ENCODE assay signal across 9 cellular contexts in the genomic region with DNA sequence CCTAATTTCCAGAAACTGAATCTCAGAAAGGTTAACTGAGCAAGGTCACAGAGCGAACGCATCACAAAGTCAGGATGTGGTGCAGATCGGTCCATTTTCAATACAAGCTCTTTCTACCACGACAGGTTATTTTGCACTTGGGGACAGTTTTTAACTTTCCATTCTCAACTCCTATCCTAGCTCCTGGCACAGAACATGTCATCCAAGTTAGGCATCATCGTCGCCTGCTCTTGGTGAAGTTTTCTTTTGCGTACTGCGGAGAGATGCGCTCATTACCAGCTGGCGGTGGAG. TPM values are rescaled to one million over a fixed set of nuclear protein-coding genes. Genes with fewer than 3 reads are reported as not detected.
A peak's percentile ranks its signal among the peaks of the same experiment; 100 is the strongest.
DNase-seq lines count a peak whose midpoint lies in the region; ATAC-seq lines count a peak whose summit lies in the region.
"Had no signal": no experiment of that assay in that cellular context is flagged by ENCODE, and none has a peak within 500 bp of the region (broad histone marks: within the 10 kb centered on the region; RNA-seq: fewer than 3 reads in every experiment).

No MANE protein-coding gene starts in this region.

- peak overlapping the region; percentile 80 to 94 (median 86) for H3K4me2 ChIP-seq in BLaER1 treated with 17β-estradiol and CSF1 and Interleukin-3, amounts not matched to agents 10 nM and 100 nM

- CTCF ChIA-PET in naive thymus-derived CD4-positive, alpha-beta T cell (lab: Charles Lee) = interaction anchor here (0.6 to 2.9 kb wide), 11 partner anchors 12 to 243 kb away, joined by 3 to 18 read pairs (median 4); a partner anchor contains a TSS

- H3K4me3 Mint-ChIP-seq in naive thymus-derived CD4-positive, alpha-beta T cell = no peak overlapping the region
- H3K4me3 Mint-ChIP-seq in immature natural killer cell = no peak overlapping the region
- H3K4me3 Mint-ChIP-seq: nephron had no signal

- ATAC-seq in HG02884 (IDR thresholded peaks at IDR 0.05; ENCODE audit: unreplicated experiment) = peak; percentile 5
- ATAC-seq in naive thymus-derived CD4-positive, alpha-beta T cell = no peak
- no peak for ATAC-seq in stimulated activated naive CD8-positive, alpha-beta T cell treated with anti-CD3 and anti-CD28 coated beads, Interleukin-15, Interleukin-2, amounts not matched to agents 100 U/mL and 50 U/mL, for 24 hours

- POLR2A ChIA-PET in naive thymus-derived CD4-positive, alpha-beta T cell (lab: Charles Lee) = interaction anchor here (0.6 to 9.4 kb wide), 72 partner anchors 8 to 1814 kb away, joined by 3 to 173 read pairs (median 5); a partner anchor contains a TSS

- peaks cover 0 to 9% (median 0%) of the 10 kb centered on the region in 11 experiments; a peak in 3 of 22 replicates for H4K20me1 ChIP-seq in BLaER1 treated with 17β-estradiol and CSF1 and Interleukin-3, amounts not matched to agents 10 nM and 100 nM

- H3K4me3 ChIP-seq in BLaER1 treated with 17β-estradiol and CSF1 and Interleukin-3, amounts not matched to agents 10 nM and 100 nM = peak overlapping the region; percentile 70 to 97 (median 84)
- H3K4me3 ChIP-seq in naive thymus-derived CD4-positive, alpha-beta T cell (ENCODE audit: low read length) = peak overlapping the region; percentile 72

- in situ Hi-C loops in ACHN (cut with HindIII; ENCODE audit: low pct_ligation_motif_present, low pct_unique_long_range_greater_than_20kb, low sequenced_read_pairs) = no loop called here

- no peaks in the 10 kb centered on the region for H3K27me3 Mint-ChIP-seq in naive thymus-derived CD4-positive, alpha-beta T cell
- H3K27me3 Mint-ChIP-seq in immature natural killer cell (ENCODE audit: low read depth in 3 of 3) = peaks cover 1 to 4% (median 4%) of the 10 kb centered on the region in 3 donors

- H3K9me3 Mint-ChIP-seq in naive thymus-derived CD4-positive, alpha-beta T cell = peaks cover 0 to 5% (median 0%) of the 10 kb centered on the region in 11 donors
- no peaks in the 10 kb centered on the region for H3K9me3 Mint-ChIP-seq in immature natural killer cell
- H3K9me3 Mint-ChIP-seq: nephron had no signal

- peaks cover 9 to 43% (median 34%) of the 10 kb centered on the region in 11 experiments; a peak in 21 of 22 replicates for H3K36me3 ChIP-seq in BLaER1 treated with 17β-estradiol and CSF1 and Interleukin-3, amounts not matched to agents 10 nM and 100 nM
- H3K36me3 ChIP-seq in naive thymus-derived CD4-positive, alpha-beta T cell (ENCODE audit: control insufficient read depth in 2 of 3, insufficient read depth in 3 of 3, low read length in 3 of 3) = peaks cover 0 to 4% (median 0%) of the 10 kb centered on the region in 3 experiments

- H3K36me3 Mint-ChIP-seq in naive thymus-derived CD4-positive, alpha-beta T cell = peaks cover 0 to 22% (median 5%) of the 10 kb centered on the region in 5 donors
- peaks cover 0 to 8% (median 0%) of the 10 kb centered on the region in 3 donors for H3K36me3 Mint-ChIP-seq in immature natural killer cell

- peaks cover 18 to 34% (median 27%) of the 10 kb centered on the region in 10 experiments for H3K4me1 ChIP-seq in BLaER1 treated with 17β-estradiol and CSF1 and Interleukin-3, amounts not matched to agents 10 nM and 100 nM
- peaks cover 11 to 12% of the 10 kb centered on the region in 2 donors for H3K4me1 ChIP-seq in naive thymus-derived CD4-positive, alpha-beta T cell (ENCODE audit: control insufficient read depth in 2 of 2, insufficient read depth in 2 of 2, low read length in 2 of 2)

- DNase-seq in naive thymus-derived CD4-positive, alpha-beta T cell = no peak
- DNase-seq in stimulated activated naive CD8-positive, alpha-beta T cell treated with anti-CD3 and anti-CD28 coated beads, Interleukin-15, Interleukin-2, amounts not matched to agents 100 U/mL and 50 U/mL, for 24 hours = no peak
- DNase-seq in immature natural killer cell (no peak), ACHN (no peak), posterior cingulate gyrus (no peak)

- peaks cover 11 to 34% (median 27%) of the 10 kb centered on the region in 7 donors for H3K4me1 Mint-ChIP-seq in naive thymus-derived CD4-positive, alpha-beta T cell
- peaks cover 12 to 18% of the 10 kb centered on the region in 2 donors for H3K4me1 Mint-ChIP-seq in immature natural killer cell

- intact Hi-C loops in naive thymus-derived CD4-positive, alpha-beta T cell (cut with micrococcal nuclease) = loop anchor here (1.0 to 10.0 kb wide), 17 partner anchors 15 to 832 kb away; a partner anchor contains a TSS
- intact Hi-C loops in posterior cingulate gyrus (cut with DNase I) = loop anchor here (1.0 to 5.0 kb wide), 2 partner anchors 15 to 117 kb away; a partner anchor contains a TSS

- H3K9me3 ChIP-seq in BLaER1 treated with 17β-estradiol and CSF1 and Interleukin-3, amounts not matched to agents 10 nM and 100 nM (replicated peaks in 1 of 11) = no peaks in the 10 kb centered on the region
- H3K9me3 ChIP-seq in naive thymus-derived CD4-positive, alpha-beta T cell (ENCODE audit: control insufficient read depth in 2 of 3, low read length in 3 of 3) = no peaks in the 10 kb centered on the region

- no peak overlapping the region for H3K27ac Mint-ChIP-seq in naive thymus-derived CD4-positive, alpha-beta T cell
- no peak overlapping the region for H3K27ac Mint-ChIP-seq in immature natural killer cell

- H3K27me3 ChIP-seq in BLaER1 treated with 17β-estradiol and CSF1 and Interleukin-3, amounts not matched to agents 10 nM and 100 nM = no peaks in the 10 kb centered on the region
- no peaks in the 10 kb centered on the region for H3K27me3 ChIP-seq in naive thymus-derived CD4-positive, alpha-beta T cell (ENCODE audit: control insufficient read depth in 2 of 2, insufficient read depth in 2 of 2, low read length in 2 of 2)

- peak overlapping the region; percentile 92 to 100 (median 98) for H3K9ac ChIP-seq in BLaER1 treated with 17β-estradiol and CSF1 and Interleukin-3, amounts not matched to agents 10 nM and 100 nM

- H3K27ac ChIP-seq in BLaER1 treated with 17β-estradiol and CSF1 and Interleukin-3, amounts not matched to agents 10 nM and 100 nM = peak overlapping the region in 10 of 11 experiments; percentile 45 to 99 (median 96); a peak in 19 of 22 replicates
- H3K27ac ChIP-seq in cingulate gyrus (ENCODE audit: low read depth, low read length) = peak overlapping the region; percentile 93
- H3K27ac ChIP-seq in naive thymus-derived CD4-positive, alpha-beta T cell (ENCODE audit: low read depth, low read length) = peak overlapping the region; percentile 91

RNA-seq across cellular contexts. Expression of a gene that starts 15.5 kb away (rescaled TPM):
- 100 to 1,000 TPM in 1 of 5 experiments, 10 to 100 TPM in 4; 52.6 to 110 (median 62.9) TPM for total RNA-seq in naive thymus-derived CD4-positive, alpha-beta T cell
- polyA plus RNA-seq in naive thymus-derived CD4-positive, alpha-beta T cell = 10 to 100 TPM; 15.7 to 19.7 TPM
- polyA plus RNA-seq in immature natural killer cell = 10 to 100 TPM; 30.7 to 52.9 (median 31.3) TPM
